ENCODE assay signal across 22 cellular contexts in genomic region chr5:129496410-129496809, GRCh38. TPM values are rescaled to one million over a fixed set of nuclear protein-coding genes. Genes with fewer than 3 reads are reported as not detected.
A peak's percentile ranks its signal among the peaks of the same experiment; 100 is the strongest.
DNase-seq lines count a peak whose midpoint lies in the region; ATAC-seq and TF ChIP-seq lines count a peak whose summit lies in the region.
"Had no signal": no experiment of that assay in that cellular context is flagged by ENCODE, and none has a peak within 500 bp of the region (broad histone marks: within the 10 kb centered on the region; RNA-seq: fewer than 3 reads in every experiment).

No MANE protein-coding gene starts in this region.

- H3K36me3 ChIP-seq in psoas muscle (ENCODE audit: insufficient read depth in 1 of 2, low read depth in 1 of 2) = no peaks in the 10 kb centered on the region
- H3K36me3 ChIP-seq: esophagus squamous epithelium had no signal

- H3K9me3 Mint-ChIP-seq in stimulated activated memory B cell treated with anti-CD40 and anti-IgM and Interleukin-4, amounts not matched to agents 10 μg/mL and 1 μg/mL and 100 μg/mL, for 72 hours = peaks cover 2% of the 10 kb centered on the region
- H3K9me3 Mint-ChIP-seq: H9 had no signal

- H3K27ac ChIP-seq in psoas muscle = no peak overlapping the region
- H3K27ac ChIP-seq: esophagus squamous epithelium, PC-9, SK-N-MC had no signal

- intact Hi-C loops in psoas muscle (cut with DNase I) = no loop called here

- H3K4me3 ChIP-seq in psoas muscle = no peak overlapping the region
- H3K4me3 ChIP-seq: esophagus squamous epithelium, lung, PC-9, SK-N-MC had no signal

- H3K4me1 Mint-ChIP-seq in stimulated activated memory B cell treated with anti-CD40 and anti-IgM and Interleukin-4, amounts not matched to agents 10 μg/mL and 1 μg/mL and 100 μg/mL, for 72 hours = no peaks in the 10 kb centered on the region
- H3K4me1 Mint-ChIP-seq: CD8-positive, alpha-beta memory T cell had no signal

- ATAC-seq in GM21360 (IDR thresholded peaks at IDR 0.05; ENCODE audit: unreplicated experiment) (peak; percentile 66), HG03460 (IDR thresholded peaks at IDR 0.05; ENCODE audit: unreplicated experiment) (peak; percentile 54), psoas muscle (no peak), HG03097 (IDR thresholded peaks at IDR 0.05; ENCODE audit: low FRiP score, unreplicated experiment) (no peak)
- ATAC-seq in stimulated activated memory B cell treated with anti-CD40 and anti-IgM and Interleukin-4, amounts not matched to agents 10 μg/mL and 1 μg/mL and 100 μg/mL, for 72 hours = peak; percentile 73
- ATAC-seq: activated naive CD4-positive, alpha-beta T cell treated with anti-CD3 and anti-CD28 coated beads, Interleukin-2, amount 50 U/mL, for 72 hours had no signal

- no peaks in the 10 kb centered on the region for H3K27me3 Mint-ChIP-seq in stimulated activated memory B cell treated with anti-CD40 and anti-IgM and Interleukin-4, amounts not matched to agents 10 μg/mL and 1 μg/mL and 100 μg/mL, for 72 hours
- H3K27me3 Mint-ChIP-seq: CD8-positive, alpha-beta memory T cell had no signal

- H3K4me1 ChIP-seq in psoas muscle = no peaks in the 10 kb centered on the region
- H3K4me1 ChIP-seq: esophagus squamous epithelium had no signal

- H3K4me3 Mint-ChIP-seq in stimulated activated memory B cell treated with anti-CD40 and anti-IgM and Interleukin-4, amounts not matched to agents 10 μg/mL and 1 μg/mL and 100 μg/mL, for 72 hours = no peak overlapping the region
- H3K4me3 Mint-ChIP-seq: CD8-positive, alpha-beta memory T cell; H9 had no signal

- no peaks in the 10 kb centered on the region for H3K9me3 ChIP-seq in psoas muscle
- H3K9me3 ChIP-seq: esophagus squamous epithelium had no signal

- no peak for TF ChIP-seq CTCF in psoas muscle (IDR thresholded peaks at IDR 0.05)

- no peaks in the 10 kb centered on the region for H3K36me3 Mint-ChIP-seq in stimulated activated memory B cell treated with anti-CD40 and anti-IgM and Interleukin-4, amounts not matched to agents 10 μg/mL and 1 μg/mL and 100 μg/mL, for 72 hours
- H3K36me3 Mint-ChIP-seq: activated naive CD4-positive, alpha-beta T cell treated with anti-CD3 and anti-CD28 coated beads, Interleukin-2, amount 50 U/mL, for 72 hours; CD8-positive, alpha-beta memory T cell had no signal

- no peaks in the 10 kb centered on the region for H3K27me3 ChIP-seq in psoas muscle (ENCODE audit: insufficient read depth in 3 of 3, low read length in 2 of 3)
- H3K27me3 ChIP-seq: esophagus squamous epithelium had no signal

- H3K27ac Mint-ChIP-seq in stimulated activated memory B cell treated with anti-CD40 and anti-IgM and Interleukin-4, amounts not matched to agents 10 μg/mL and 1 μg/mL and 100 μg/mL, for 72 hours = no peak overlapping the region
- H3K27ac Mint-ChIP-seq: activated naive CD4-positive, alpha-beta T cell treated with anti-CD3 and anti-CD28 coated beads, Interleukin-2, amount 50 U/mL, for 72 hours; CD8-positive, alpha-beta memory T cell had no signal

- DNase-seq in fibroblast of peridontal ligament (ENCODE audit: extremely low read depth) (peak; percentile 2), psoas muscle (no peak), SW480 (ENCODE audit: low spot score) (no peak)
- DNase-seq: activated CD4-positive, CD25-positive, alpha-beta regulatory T cell treated with anti-CD3 and anti-CD28 coated beads, Interleukin-2, amount 50 U/mL, for 72 hours; CD8-positive, alpha-beta memory T cell; DMS79; effector memory CD4-positive, alpha-beta T cell; esophagus squamous epithelium; H9; NCI-H1105; PC-9; stimulated activated CD4-positive, alpha-beta T cell treated with anti-CD3 and anti-CD28 coated beads, Interleukin-15, amount 100 ng/mL, for 24 hours had no signal

RNA-seq across cellular contexts. Expression of gene ADAMTS19, which starts 36.3 kb away (rescaled TPM):
- under 1 TPM in 3 of 4 donors, not detected in 1; 0.34 to 0.69 (median 0.52) TPM for total RNA-seq in psoas muscle
- under 1 TPM; 0.01 to 0.14 (median 0.08) TPM for polyA plus RNA-seq in psoas muscle
- total RNA-seq: activated CD8-positive, alpha-beta memory T cell treated with anti-CD3 and anti-CD28 coated beads for 36 hours; activated naive CD4-positive, alpha-beta T cell treated with anti-CD3 and anti-CD28 coated beads, Interleukin-2, amount 50 U/mL, for 72 hours; CD8-positive, alpha-beta memory T cell; HT-29; myocyte; PC-9 had no signal
- polyA plus RNA-seq: CD8-positive, alpha-beta memory T cell had no signal

Comparison
In these comparisons a context has a peak if more than half of its experiments do, and no peak if none do; other contexts are left out.
1. ATAC-seq: peak in GM21360 (single experiment), HG03460 (single experiment) and stimulated activated memory B cell treated with anti-CD40 and anti-IgM and Interleukin-4, amounts not matched to agents 10 μg/mL and 1 μg/mL and 100 μg/mL, for 72 hours (single experiment); none in psoas muscle (0 of 4) and HG03097 (single experiment).